In the genomic region with DNA sequence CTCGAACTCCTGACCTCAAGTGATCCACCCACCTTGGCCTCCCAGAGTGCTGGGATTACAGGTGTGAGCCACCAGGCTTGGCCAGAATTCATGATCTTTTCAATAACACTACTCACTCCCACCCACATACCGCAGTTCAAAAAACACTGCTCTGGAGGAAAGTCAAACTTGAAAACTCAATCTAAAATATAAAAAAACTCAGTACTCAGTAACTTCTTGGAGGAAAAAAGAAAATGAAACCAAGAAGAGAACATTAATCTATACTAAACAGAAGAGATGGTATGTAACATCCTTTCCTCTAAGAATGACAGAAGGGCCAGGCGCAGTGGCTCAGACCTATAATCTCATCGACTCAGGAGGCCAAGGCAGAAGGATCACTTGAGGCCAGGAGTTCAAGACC, we compare ENCODE assay signal across 19 cellular contexts.
DNase-seq lines count a peak whose midpoint lies in the region; ATAC-seq lines count a peak whose summit lies in the region.
"Had no signal": no experiment of that assay in that cellular context is flagged by ENCODE, and none has a peak within 500 bp of the region (broad histone marks: within the 10 kb centered on the region; RNA-seq: fewer than 3 reads in every experiment).

No MANE protein-coding gene starts in this region.

- H3K4me1 Mint-ChIP-seq in stimulated activated effector memory CD8-positive, alpha-beta T cell treated with anti-CD3 and anti-CD28 coated beads, Interleukin-12 subunit alpha, Interleukin-12 subunit beta, amount 100 ng/mL, for 72 hours = peaks cover 16% of the 10 kb centered on the region

- no peaks in the 10 kb centered on the region for H3K36me3 Mint-ChIP-seq in stimulated activated effector memory CD8-positive, alpha-beta T cell treated with anti-CD3 and anti-CD28 coated beads, Interleukin-12 subunit alpha, Interleukin-12 subunit beta, amount 100 ng/mL, for 72 hours

- DNase-seq in activated T-cell treated with anti-CD3 and anti-CD28 coated beads for 48 hours (ENCODE audit: low read depth) = peak; percentile 18
- no peak for DNase-seq in activated T-cell treated with anti-CD3 and anti-CD28 coated beads, Interleukin-2, amount 50 U/mL, for 1 hour
- peak; percentile 13 to 34 for DNase-seq in activated CD4-positive, alpha-beta T cell treated with anti-CD3 and anti-CD28 coated beads, Interleukin-2, amount 50 U/mL, for 48 hours
- peak; percentile 4 for DNase-seq in activated naive CD8-positive, alpha-beta T cell treated with anti-CD3 and anti-CD28 coated beads, Interleukin-2, amount 50 U/mL, for 16 hours (ENCODE audit: low read depth, low spot score)
- DNase-seq in stimulated activated effector memory CD8-positive, alpha-beta T cell treated with anti-CD3 and anti-CD28 coated beads, Interleukin-12 subunit alpha, Interleukin-12 subunit beta, amount 100 ng/mL, for 72 hours (ENCODE audit: low spot score in 2 of 2) = no peak
- DNase-seq in SW 1271 (lab: John Stamatoyannopoulos, UW) = no peak
- DNase-seq in nucleus accumbens (lab: John Stamatoyannopoulos, UW) = no peak
- DNase-seq: brain microvascular endothelial cell, colonic mucosa, GDM1, islet precursor cell, lower lobe of right lung, NCI-H1436 treated with DMSO at 0.1 percent for 48 hours, NCI-H774, ovary, PC-9, sigmoid colon, T-helper 9 cell had no signal

- no peaks in the 10 kb centered on the region for H3K9me3 Mint-ChIP-seq in stimulated activated effector memory CD8-positive, alpha-beta T cell treated with anti-CD3 and anti-CD28 coated beads, Interleukin-12 subunit alpha, Interleukin-12 subunit beta, amount 100 ng/mL, for 72 hours

- H3K4me3 Mint-ChIP-seq in stimulated activated effector memory CD8-positive, alpha-beta T cell treated with anti-CD3 and anti-CD28 coated beads, Interleukin-12 subunit alpha, Interleukin-12 subunit beta, amount 100 ng/mL, for 72 hours = no peak overlapping the region

- peak overlapping the region; percentile 20 for H3K27ac Mint-ChIP-seq in stimulated activated effector memory CD8-positive, alpha-beta T cell treated with anti-CD3 and anti-CD28 coated beads, Interleukin-12 subunit alpha, Interleukin-12 subunit beta, amount 100 ng/mL, for 72 hours

- peak; percentile 65 for ATAC-seq in stimulated activated effector memory CD8-positive, alpha-beta T cell treated with anti-CD3 and anti-CD28 coated beads, Interleukin-12 subunit alpha, Interleukin-12 subunit beta, amount 100 ng/mL, for 72 hours
- no peak for ATAC-seq in GM18907 (IDR thresholded peaks at IDR 0.05; ENCODE audit: unreplicated experiment)
- ATAC-seq: lower lobe of right lung had no signal

Comparison
In these comparisons a context has a peak if more than half of its experiments do, and no peak if none do; other contexts are left out.
1. DNase-seq: peak in activated T-cell treated with anti-CD3 and anti-CD28 coated beads for 48 hours (single experiment), activated CD4-positive, alpha-beta T cell treated with anti-CD3 and anti-CD28 coated beads, Interleukin-2, amount 50 U/mL, for 48 hours (2 of 2) and activated naive CD8-positive, alpha-beta T cell treated with anti-CD3 and anti-CD28 coated beads, Interleukin-2, amount 50 U/mL, for 16 hours (single experiment); none in activated T-cell treated with anti-CD3 and anti-CD28 coated beads, Interleukin-2, amount 50 U/mL, for 1 hour (single experiment), stimulated activated effector memory CD8-positive, alpha-beta T cell treated with anti-CD3 and anti-CD28 coated beads, Interleukin-12 subunit alpha, Interleukin-12 subunit beta, amount 100 ng/mL, for 72 hours (0 of 2), SW 1271 (0 of 2) and nucleus accumbens (0 of 56).